ENCODE assay signal across 11 cellular contexts in genomic region chr18:49135871-49136270, GRCh38.
DNase-seq lines count a peak whose midpoint lies in the region; ATAC-seq and TF ChIP-seq lines count a peak whose summit lies in the region.
"Had no signal": no experiment of that assay in that cellular context is flagged by ENCODE, and none has a peak within 500 bp of the region (broad histone marks: within the 10 kb centered on the region; RNA-seq: fewer than 3 reads in every experiment).

No MANE protein-coding gene starts in this region.

- no peak overlapping the region for H2AFZ ChIP-seq in IMR-90 (replicated peaks; ENCODE audit: low read length, poor library complexity)
- no peak overlapping the region for H2AFZ ChIP-seq in PC-9

- no peaks in the 10 kb centered on the region for H3F3A ChIP-seq in PC-9 (ENCODE audit: insufficient read depth, low read depth)

- no peak overlapping the region for H3K14ac ChIP-seq in IMR-90 (replicated peaks; ENCODE audit: low read depth, low read length)

- CTCF ChIA-PET in IMR-90 (lab: Yijun Ruan, JAX) (interaction anchor here (0.5 kb wide), 1 partner anchor 70 kb away, joined by 3 read pairs; no protein-coding TSS in a partner anchor), HEK293T (lab: Yijun Ruan, JAX) (no interaction called here), PC-9 (lab: Charles Lee) (no interaction called here)

- peaks cover 3% of the 10 kb centered on the region; the same call in 1 of the 2 replicates for H3K9me1 ChIP-seq in IMR-90 (ENCODE audit: insufficient read depth, low read length)

- intact Hi-C loops in IMR-90 (cut with micrococcal nuclease) (no loop called here), PC-9 (cut with micrococcal nuclease; ENCODE audit: unreplicated experiment) (no loop called here)

- no peak overlapping the region for H3K4me3 ChIP-seq in IMR-90 (ENCODE audit: insufficient read depth, low read depth, low read length)
- H3K4me3 ChIP-seq in PC-9: no peak overlapping the region
- H3K4me3 ChIP-seq: ovary had no signal

- H3K23ac ChIP-seq in IMR-90 (ENCODE audit: low read depth, low read length): no peak overlapping the region

- TF ChIP-seq CTCF in IMR-90 (conservative IDR thresholded peaks at IDR 0.05; ENCODE audit: low read depth, low read length) (no peak), PC-9 (conservative IDR thresholded peaks at IDR 0.05) (no peak)

- no peak overlapping the region for H4K5ac ChIP-seq in IMR-90 (ENCODE audit: low read depth, low read length)

- H2BK20ac ChIP-seq in IMR-90 (ENCODE audit: low read depth, low read length): no peak overlapping the region

- TF ChIP-seq POLR2A in IMR-90 (IDR thresholded peaks at IDR 0.05; ENCODE audit: low read depth, low read length): no peak

- H3K79me1 ChIP-seq in IMR-90 (ENCODE audit: low read depth in 1 of 2, low read length in 2 of 2): no peaks in the 10 kb centered on the region

- ATAC-seq in IMR-90 (ENCODE audit: low read depth): peak; percentile 75; the same call in 1 of the 2 replicates
- ATAC-seq: left colon had no signal

- H3K9ac ChIP-seq in IMR-90 (ENCODE audit: low read depth, low read length): no peak overlapping the region

- no peaks in the 10 kb centered on the region for H3K79me2 ChIP-seq in PC-9 (ENCODE audit: low read depth)

- H2BK120ac ChIP-seq in IMR-90 (ENCODE audit: low read depth, low read length): no peak overlapping the region

- DNase-seq in COR-L47 (lab: John Stamatoyannopoulos, UW) (peak; percentile 73), IMR-90 (peak; percentile 56), astrocyte of the hippocampus (ENCODE audit: low read depth, low spot score) (peak; percentile 69), iPS-NIHi11 (ENCODE audit: low spot score) (peak; percentile 39), NCI-H226 (no peak), HEK293T (ENCODE audit: extremely low spot score) (no peak), ecto neural progenitor cell (ENCODE audit: low spot score) (no peak), PC-9 (no peak)
- DNase-seq: Karpas-422, left colon, ovary had no signal

- H3K9me2 ChIP-seq in PC-9 (ENCODE audit: insufficient read depth): no peaks in the 10 kb centered on the region

- dilution Hi-C loops in IMR-90 (cut with HindIII; ENCODE audit: low sequenced_read_pairs, unreplicated experiment): no loop called here

- no peak overlapping the region for H2BK15ac ChIP-seq in IMR-90 (ENCODE audit: low read depth, low read length)

- H2BK5ac ChIP-seq in IMR-90 (ENCODE audit: low read depth, low read length, poor library complexity, severe bottlenecking): no peak overlapping the region

- no peak overlapping the region for H2AK9ac ChIP-seq in IMR-90 (replicated peaks; ENCODE audit: low read depth, low read length, poor library complexity)

- H3K9me3 ChIP-seq in IMR-90 (ENCODE audit: control insufficient read depth, insufficient read depth, low read length): no peaks in the 10 kb centered on the region
- H3K9me3 ChIP-seq in PC-9 (ENCODE audit: insufficient read depth, low read depth): no peaks in the 10 kb centered on the region
- H3K9me3 ChIP-seq: ovary had no signal

- in situ Hi-C loops in IMR-90 (cut with MboI; ENCODE audit: low sequenced_read_pairs): no loop called here

- H4K20me1 ChIP-seq in IMR-90 (ENCODE audit: insufficient read depth, low read length): no peaks in the 10 kb centered on the region; the same call in 1 of the 2 replicates
- H4K20me1 ChIP-seq in PC-9 (ENCODE audit: insufficient read depth): no peaks in the 10 kb centered on the region

- no peak overlapping the region for H3K56ac ChIP-seq in IMR-90 (ENCODE audit: extremely low read depth, insufficient read depth, low read length)

- no peak overlapping the region for H3K4ac ChIP-seq in IMR-90 (ENCODE audit: low read depth, low read length)

- H3K4me2 ChIP-seq in IMR-90 (ENCODE audit: low read depth, low read length): no peak overlapping the region
- no peak overlapping the region for H3K4me2 ChIP-seq in PC-9

- H3K27me3 ChIP-seq in IMR-90 (ENCODE audit: control insufficient read depth, insufficient read depth, low read length) (no peaks in the 10 kb centered on the region), PC-9 (ENCODE audit: insufficient read depth, low read depth) (no peaks in the 10 kb centered on the region)
- H3K27me3 ChIP-seq: ovary had no signal

- H3K27ac ChIP-seq in IMR-90 (ENCODE audit: insufficient read depth, low read length) (no peak overlapping the region), PC-9 (no peak overlapping the region)
- H3K27ac ChIP-seq: ovary had no signal

- H3K4me1 ChIP-seq in IMR-90 (ENCODE audit: control insufficient read depth, insufficient read depth, low read length) (no peaks in the 10 kb centered on the region), PC-9 (replicated peaks; ENCODE audit: insufficient read depth) (no peaks in the 10 kb centered on the region)

- no peak overlapping the region for H4K8ac ChIP-seq in IMR-90 (ENCODE audit: low read depth in 2 of 2, low read length in 2 of 2)

- no peak overlapping the region for H2AK5ac ChIP-seq in IMR-90 (ENCODE audit: low read depth, low read length)

- BruUV-seq in IMR-90 (replicated peaks; lab: Mats Ljungman, UMichigan) (no TSS peak), PC-9 (replicated peaks; lab: Mats Ljungman, UMichigan) (no TSS peak)

- no peak overlapping the region for H4K91ac ChIP-seq in IMR-90 (ENCODE audit: insufficient read depth, low read depth, low read length)

- no peak overlapping the region for H3K18ac ChIP-seq in IMR-90 (ENCODE audit: low read depth, low read length)

- POLR2A ChIA-PET in IMR-90 (lab: Charles Lee; ENCODE audit: unreplicated experiment): no interaction called here
- POLR2A ChIA-PET in HEK293T (lab: Yijun Ruan, JAX): no interaction called here
- POLR2A ChIA-PET in PC-9 (lab: Charles Lee; ENCODE audit: unreplicated experiment): no interaction called here

- no peaks in the 10 kb centered on the region for H3K36me3 ChIP-seq in IMR-90 (ENCODE audit: control insufficient read depth, insufficient read depth, low read length)
- H3K36me3 ChIP-seq in PC-9 (ENCODE audit: low read depth): no peaks in the 10 kb centered on the region
- H3K36me3 ChIP-seq: ovary had no signal

- TF ChIP-seq RAD21 in IMR-90 (IDR thresholded peaks at IDR 0.05; ENCODE audit: low read length): no peak

TF ChIP-seq in IMR-90, 13 proteins besides CTCF, POLR2A, EP300 and RAD21:
- TF ChIP-seq FOS (IDR thresholded peaks at IDR 0.05; ENCODE audit: low read depth, low read length) (no peak), RFX5 (IDR thresholded peaks at IDR 0.05; ENCODE audit: low read depth, low read length) (no peak), BHLHE40 (IDR thresholded peaks at IDR 0.05; ENCODE audit: low read depth, low read length) (no peak), MAFK (IDR thresholded peaks at IDR 0.05; ENCODE audit: low read depth, low read length) (no peak), USF2 (IDR thresholded peaks at IDR 0.05; ENCODE audit: low read depth, low read length) (no peak), NFE2L2 (IDR thresholded peaks at IDR 0.05; ENCODE audit: low read depth, low read length) (no peak), RCOR1 (IDR thresholded peaks at IDR 0.05; ENCODE audit: insufficient replicate concordance, low read length) (no peak), SMC3 (IDR thresholded peaks at IDR 0.05; ENCODE audit: low read depth, low read length) (no peak)

TF ChIP-seq in HEK293T, 16 proteins besides CTCF, POLR2A, EP300 and RAD21:
- no peak for TF ChIP-seq ARNT (IDR thresholded peaks at IDR 0.05)
- TF ChIP-seq ELF4 (IDR thresholded peaks at IDR 0.05): no peak
- no peak for TF ChIP-seq ZNF384 (IDR thresholded peaks at IDR 0.05)
- no peak for TF ChIP-seq PKNOX1 (IDR thresholded peaks at IDR 0.05)
- no peak for TF ChIP-seq BHLHE40 (IDR thresholded peaks at IDR 0.05; ENCODE audit: borderline replicate concordance)
- no peak for TF ChIP-seq LEF1 (IDR thresholded peaks at IDR 0.05; ENCODE audit: borderline replicate concordance)
- TF ChIP-seq TARDBP (IDR thresholded peaks at IDR 0.05): no peak
- TF ChIP-seq L3MBTL2 (conservative IDR thresholded peaks at IDR 0.05): no peak
- no peak for TF ChIP-seq SP1 (IDR thresholded peaks at IDR 0.05)
- no peak for TF ChIP-seq HDGF (IDR thresholded peaks at IDR 0.05; ENCODE audit: borderline replicate concordance)
- TF ChIP-seq FOXM1 (IDR thresholded peaks at IDR 0.05; ENCODE audit: borderline replicate concordance): no peak
- TF ChIP-seq FOXA1 (IDR thresholded peaks at IDR 0.05): no peak
- no peak for TF ChIP-seq SUZ12 (IDR thresholded peaks at IDR 0.05)
- TF ChIP-seq CTBP1 (IDR thresholded peaks at IDR 0.05; ENCODE audit: borderline replicate concordance): no peak
- TF ChIP-seq NFRKB (IDR thresholded peaks at IDR 0.05): no peak
- no peak for TF ChIP-seq FOXK2 (IDR thresholded peaks at IDR 0.05)

Comparison
In these comparisons a context has a peak if more than half of its experiments do, and no peak if none do; other contexts are left out.
1. DNase-seq: peak in COR-L47 (single experiment), IMR-90 (single experiment), astrocyte of the hippocampus (single experiment) and iPS-NIHi11 (single experiment); none in NCI-H226 (single experiment), HEK293T (single experiment), ecto neural progenitor cell (single experiment) and PC-9 (0 of 2).